In genomic region chr2:60778352-60778751, GRCh38 we compare ENCODE assay signal across 33 cellular contexts.
"Had no signal": no experiment of that assay in that cellular context is flagged by ENCODE, and none has a peak within 500 bp of the region (broad histone marks: within the 10 kb centered on the region; RNA-seq: fewer than 3 reads in every experiment).

No MANE protein-coding gene starts in this region.

- H3K9me3 ChIP-seq: adrenal gland, ascending aorta, body of pancreas, breast epithelium had no signal

- H3K27me3 ChIP-seq: adrenal gland, ascending aorta, body of pancreas, brain microvascular endothelial cell, breast epithelium, cardiac muscle cell had no signal

- H3K4me1 ChIP-seq: adrenal gland, ascending aorta, breast epithelium had no signal

- FAIRE-seq: astrocyte, bronchial epithelial cell had no signal

- H3K36me3 ChIP-seq: breast epithelium had no signal

- H3K4me3 ChIP-seq: adrenal gland, ascending aorta, body of pancreas, breast epithelium, cardiac muscle cell had no signal

- ATAC-seq: activated naive CD4-positive, alpha-beta T cell treated with anti-CD3 and anti-CD28 coated beads, Interleukin-2, amount 50 U/mL, for 72 hours; activated naive CD8-positive, alpha-beta T cell treated with anti-CD3 and anti-CD28 coated beads, Interleukin-2, amount 50 U/mL, for 24 hours; activated T-cell treated with anti-CD3 and anti-CD28 coated beads, Interleukin-2, amount 50 U/mL, for 4 hours; activated T-cell treated with anti-CD3 and anti-CD28 coated beads, Interleukin-2, amount 50 U/mL, for 72 hours; activated T-helper 17 cell treated with anti-CD3 and anti-CD28 coated beads, Interleukin-2, amount 50 U/mL, for 72 hours; body of pancreas had no signal

- DNase-seq: activated effector memory CD4-positive, alpha-beta T cell treated with anti-CD3 and anti-CD28 coated beads, Interleukin-2, amount 50 U/mL, for 16 hours; activated effector memory CD4-positive, alpha-beta T cell treated with Interleukin-2 at 50 U/mL for 16 hours; activated gamma-delta T cell; activated gamma-delta T cell treated with Interleukin-2 at 50 U/mL for 16 hours; activated naive CD4-positive, alpha-beta T cell; activated naive CD4-positive, alpha-beta T cell treated with anti-CD3 and anti-CD28 coated beads for 36 hours; activated naive CD4-positive, alpha-beta T cell treated with anti-CD3 and anti-CD28 coated beads, Interleukin-2, amount 10 ng/mL, durations not matched to agents 7 days and 5 days; activated naive CD4-positive, alpha-beta T cell treated with anti-CD3 and anti-CD28 coated beads, Interleukin-2, amount 50 U/mL, for 16 hours; activated naive CD4-positive, alpha-beta T cell treated with Interleukin-2 at 50 U/mL for 16 hours; activated naive CD8-positive, alpha-beta T cell treated with anti-CD3 and anti-CD28 coated beads for 36 hours; activated naive CD8-positive, alpha-beta T cell treated with anti-CD3 and anti-CD28 coated beads, Interleukin-2, amount 10 ng/mL, durations not matched to agents 7 days and 5 days; activated naive CD8-positive, alpha-beta T cell treated with anti-CD3 and anti-CD28 coated beads, Interleukin-2, amount 50 U/mL, for 24 hours; activated T-cell treated with anti-CD3 and anti-CD28 coated beads, Interleukin-2, amount 50 U/mL, for 24 hours; activated T-cell treated with anti-CD3 and anti-CD28 coated beads, Interleukin-2, amount 50 U/mL, for 4 hours; activated T-cell treated with anti-CD3 and anti-CD28 coated beads, Interleukin-2, amount 50 U/mL, for 48 hours; activated T-cell treated with anti-CD3 and anti-CD28 coated beads, Interleukin-2, amount 50 U/mL, for 72 hours; adrenal gland; amniotic stem cell; amygdala; anterior cingulate cortex; aorta; body of pancreas; brain microvascular endothelial cell; caudate nucleus; central memory CD4-positive, alpha-beta T cell; cerebellar nuclear complex had no signal

- H3K27ac ChIP-seq: adrenal gland, ascending aorta, body of pancreas, brain microvascular endothelial cell, breast epithelium, cardiac muscle cell had no signal
